Comparison of ENCODE assay signal across 8 cellular contexts in genomic region chr4:121822796-121823504, GRCh38. TPM values are rescaled to one million over a fixed set of nuclear protein-coding genes. Genes with fewer than 3 reads are reported as not detected.
A peak's percentile ranks its signal among the peaks of the same experiment; 100 is the strongest.
DNase-seq lines count a peak whose midpoint lies in the region; ATAC-seq lines count a peak whose summit lies in the region.

No MANE protein-coding gene starts in this region.

- H3K27me3 ChIP-seq in NT2/D1 (ENCODE audit: insufficient read depth, insufficient read length), result no peaks in the 10 kb centered on the region
- no peaks in the 10 kb centered on the region for H3K27me3 ChIP-seq in iPS-18a (ENCODE audit: control insufficient read depth, insufficient read depth, low read length)

- peak overlapping the region; percentile 69 for H3K27ac ChIP-seq in iPS-18a (ENCODE audit: low read length)

- ATAC-seq in GM19043 (IDR thresholded peaks at IDR 0.05; ENCODE audit: low read depth, unreplicated experiment) (peak; percentile 45), HG03139 (IDR thresholded peaks at IDR 0.05; ENCODE audit: unreplicated experiment) (peak; percentile 39)

- H3K36me3 ChIP-seq in NT2/D1 (ENCODE audit: insufficient read depth, insufficient read length, low read length) (peaks cover 50% of the 10 kb centered on the region), iPS-18a (ENCODE audit: control insufficient read depth, low read depth, low read length) (peaks cover 43% of the 10 kb centered on the region)

- H3K4me3 ChIP-seq in NT2/D1 (ENCODE audit: insufficient read length, low read depth) (peak overlapping the region; percentile 93), iPS-18a (ENCODE audit: low read length) (peak overlapping the region; percentile 95)

- H3K4me1 ChIP-seq in NT2/D1 (ENCODE audit: insufficient read depth, insufficient read length), result no peaks in the 10 kb centered on the region
- H3K4me1 ChIP-seq in iPS-18a (ENCODE audit: control insufficient read depth, low read depth, low read length), result peaks cover 8% of the 10 kb centered on the region

- no peaks in the 10 kb centered on the region for H3K9me3 ChIP-seq in NT2/D1 (ENCODE audit: insufficient read depth, low read length)
- no peaks in the 10 kb centered on the region for H3K9me3 ChIP-seq in iPS-18a (ENCODE audit: control insufficient read depth, low read depth, low read length)

- H3K9ac ChIP-seq in NT2/D1 (ENCODE audit: insufficient read length, low read depth) (peak overlapping the region; percentile 96), iPS-18a (ENCODE audit: low read length) (peak overlapping the region; percentile 94)

- DNase-seq in EH (ENCODE audit: low read depth), result peak; percentile 48
- no peak for DNase-seq in NT2/D1 (ENCODE audit: low read depth, low spot score)
- DNase-seq in amniotic epithelial cell (ENCODE audit: low read depth), result peak; percentile 25
- peak; percentile 30 to 43 for DNase-seq in stimulated activated CD4-positive, alpha-beta T cell treated with anti-CD3 and anti-CD28 coated beads, Interleukin-2, amount 100 ng/mL, for 24 hours
- no peak for DNase-seq in mucosa of gallbladder (ENCODE audit: low spot score)

RNA-seq across cellular contexts. Expression of gene CCNA2, which starts 0.7 kb away (rescaled TPM):
- total RNA-seq in mucosa of gallbladder, result 2.9 TPM

RNA-seq across cellular contexts. Expression of gene EXOSC9, which starts 21.8 kb away (rescaled TPM):
- 10.4 TPM for total RNA-seq in mucosa of gallbladder

RNA-seq across cellular contexts. Expression of gene BBS7, which starts 47.3 kb away (rescaled TPM):
- 17.8 TPM for total RNA-seq in mucosa of gallbladder

RNA-seq across cellular contexts. Expression of gene SMIM43, which starts 58.0 kb away (rescaled TPM):
- not detected for total RNA-seq in mucosa of gallbladder

Comparison
In these comparisons a context has a peak if more than half of its experiments do, and no peak if none do; other contexts are left out.
1. DNase-seq: peak in EH (single experiment), amniotic epithelial cell (single experiment) and stimulated activated CD4-positive, alpha-beta T cell treated with anti-CD3 and anti-CD28 coated beads, Interleukin-2, amount 100 ng/mL, for 24 hours (2 of 2); none in NT2/D1 (single experiment) and mucosa of gallbladder (single experiment).